In the genomic region with DNA sequence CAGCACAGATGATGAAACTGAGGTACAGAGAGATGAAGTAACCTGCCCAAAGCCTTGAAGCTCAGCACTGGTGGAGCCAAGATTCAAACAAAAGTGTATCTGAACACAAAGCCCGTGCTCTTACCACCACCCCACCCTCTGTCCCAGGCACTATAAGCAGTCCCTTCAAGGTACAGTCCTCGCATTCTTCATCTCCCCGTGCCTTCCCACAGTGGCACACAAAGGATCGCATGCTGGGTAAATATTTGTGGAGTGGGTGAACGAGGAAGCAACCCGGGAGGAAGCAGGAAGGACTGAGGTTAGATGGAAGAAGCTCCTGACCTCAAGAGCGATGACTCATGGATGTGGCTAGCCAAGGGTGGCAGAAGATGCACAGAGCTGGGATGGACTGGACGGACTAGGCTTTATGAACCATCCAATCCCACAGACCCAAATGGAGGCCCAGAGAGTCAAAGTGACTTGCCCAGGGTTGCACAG, we compare ENCODE assay signal across 11 cellular contexts. TPM values are rescaled to one million over a fixed set of nuclear protein-coding genes. Genes with fewer than 3 reads are reported as not detected.
DNase-seq lines count a peak whose midpoint lies in the region; TF ChIP-seq lines count a peak whose summit lies in the region.
"Had no signal": no experiment of that assay in that cellular context is flagged by ENCODE, and none has a peak within 500 bp of the region (broad histone marks: within the 10 kb centered on the region; RNA-seq: fewer than 3 reads in every experiment).

No MANE protein-coding gene starts in this region.

- H3K9me3 ChIP-seq in thyroid gland (no peaks in the 10 kb centered on the region), stomach (no peaks in the 10 kb centered on the region)
- H3K9me3 ChIP-seq: Caco-2, thoracic aorta had no signal

- H3K27ac ChIP-seq in thyroid gland, result no peak overlapping the region
- H3K27ac ChIP-seq in stomach, result peak overlapping the region in 1 of 5 donors; percentile 7
- H3K27ac ChIP-seq: thoracic aorta had no signal

- H3K4me3 ChIP-seq in thyroid gland (replicated peaks in 1 of 3) (no peak overlapping the region), stomach (no peak overlapping the region)
- H3K4me3 ChIP-seq: thoracic aorta had no signal

- TF ChIP-seq POLR2A in thyroid gland (IDR thresholded peaks at IDR 0.05) (no peak), stomach (IDR thresholded peaks at IDR 0.05) (no peak)

- no peaks in the 10 kb centered on the region for H3K27me3 ChIP-seq in thyroid gland
- peaks cover 0 to 9% (median 0%) of the 10 kb centered on the region in 3 donors for H3K27me3 ChIP-seq in stomach

- TF ChIP-seq EP300 in stomach (IDR thresholded peaks at IDR 0.05), result no peak

- DNase-seq in stimulated activated CD4-positive, alpha-beta T cell treated with anti-CD3 and anti-CD28 coated beads, Interleukin-15, amount 100 ng/mL, for 24 hours, result peak; percentile 23
- DNase-seq in stimulated activated CD4-positive, alpha-beta T cell treated with anti-CD3 and anti-CD28 coated beads, Interleukin-12 subunit alpha, Interleukin-12 subunit beta, amount 100 ng/mL, for 4 hours, result no peak
- peak; percentile 44 for DNase-seq in SKM-1 (lab: John Stamatoyannopoulos, UW; ENCODE audit: unreplicated experiment)
- peak; percentile 35 for DNase-seq in fibroblast of gingiva (ENCODE audit: low read depth)
- no peak for DNase-seq in NCI-H2196 treated with DMSO at 0.1 percent for 48 hours (lab: John Stamatoyannopoulos, UW; ENCODE audit: unreplicated experiment)
- no peak for DNase-seq in thyroid gland
- no peak for DNase-seq in mesenteric fat pad (ENCODE audit: low spot score)
- no peak for DNase-seq in stomach
- DNase-seq: Caco-2, NCI-H1417 treated with DMSO at 0.1 percent for 48 hours had no signal

- TF ChIP-seq CTCF in thyroid gland (IDR thresholded peaks at IDR 0.05), result no peak
- no peak for TF ChIP-seq CTCF in stomach (IDR thresholded peaks at IDR 0.05)

- intact Hi-C loops in thyroid gland (cut with DNase I) (no loop called here), stomach (cut with DNase I; ENCODE audit: low total_unique reads) (no loop called here)

- 59 to 64% methylated on average over 7 to 8 of the region's 8 CpGs for WGBS in thyroid gland, 2 donors
- WGBS in stomach, 5 donors, result 30 to 36% (median 34%) methylated on average over 8 of the region's 8 CpGs

- H3K4me1 ChIP-seq in thyroid gland, result no peaks in the 10 kb centered on the region
- H3K4me1 ChIP-seq in stomach, result peaks cover 0 to 31% (median 8%) of the 10 kb centered on the region in 4 donors
- H3K4me1 ChIP-seq: Caco-2 had no signal

- H3K36me3 ChIP-seq in thyroid gland, result no peaks in the 10 kb centered on the region
- H3K36me3 ChIP-seq in stomach, result no peaks in the 10 kb centered on the region
- H3K36me3 ChIP-seq: thoracic aorta had no signal

RNA-seq across cellular contexts. Expression of gene IQSEC2, which starts 18.4 kb away (rescaled TPM):
- total RNA-seq in thyroid gland (10 to 100 TPM; 14.1 to 23.7 (median 17.2) TPM), mesenteric fat pad (15.4 TPM), stomach (10 to 100 TPM in 3 of 5 donors, 1 to 10 TPM in 2; 2.9 to 22.3 (median 15.9) TPM)
- 10 to 100 TPM; 16.1 to 26.0 (median 16.5) TPM for polyA plus RNA-seq in stomach

RNA-seq across cellular contexts. Expression of gene KDM5C, which starts 37.9 kb away (rescaled TPM):
- total RNA-seq in thyroid gland (100 to 1,000 TPM in 3 of 4 donors, 10 to 100 TPM in 1; 99.7 to 178 (median 114) TPM), mesenteric fat pad (77.6 TPM), stomach (100 to 1,000 TPM in 3 of 5 donors, 10 to 100 TPM in 2; 73.5 to 390 (median 151) TPM)
- polyA plus RNA-seq in stomach, result 10 to 100 TPM; 11.8 to 19.9 (median 13.0) TPM

Comparison
In these comparisons a context has a peak if more than half of its experiments do, and no peak if none do; other contexts are left out.
1. DNase-seq: peak in stimulated activated CD4-positive, alpha-beta T cell treated with anti-CD3 and anti-CD28 coated beads, Interleukin-15, amount 100 ng/mL, for 24 hours (single experiment), SKM-1 (single experiment) and fibroblast of gingiva (single experiment); none in stimulated activated CD4-positive, alpha-beta T cell treated with anti-CD3 and anti-CD28 coated beads, Interleukin-12 subunit alpha, Interleukin-12 subunit beta, amount 100 ng/mL, for 4 hours (single experiment), NCI-H2196 treated with DMSO at 0.1 percent for 48 hours (single experiment), thyroid gland (0 of 2), mesenteric fat pad (single experiment) and stomach (single experiment).